ENCODE assay signal across 21 cellular contexts in genomic region chr7:2003451-2003930, GRCh38.
DNase-seq lines count a peak whose midpoint lies in the region; ATAC-seq and TF ChIP-seq lines count a peak whose summit lies in the region.
"Had no signal": no experiment of that assay in that cellular context is flagged by ENCODE, and none has a peak within 500 bp of the region (broad histone marks: within the 10 kb centered on the region; RNA-seq: fewer than 3 reads in every experiment).

No MANE protein-coding gene starts in this region.

- peaks cover 100% of the 10 kb centered on the region for H4K20me1 ChIP-seq in BLaER1

- peaks cover 26% of the 10 kb centered on the region for H3K36me3 ChIP-seq in BLaER1
- H3K36me3 ChIP-seq in Peyer's patch = no peaks in the 10 kb centered on the region

- H3K27me3 ChIP-seq in BLaER1 (no peaks in the 10 kb centered on the region), Peyer's patch (no peaks in the 10 kb centered on the region)
- H3K27me3 ChIP-seq: neutrophil had no signal

- DNase-seq in Peyer's patch (peak in 2 of 3 donors; percentile 26 to 42), islet precursor cell (peak; percentile 52), posterior vena cava (ENCODE audit: low spot score) (peak; percentile 67), RPMI8226 (no peak), NCI-H1417 (lab: John Stamatoyannopoulos, UW) (no peak), NCI-H1417 treated with DMSO at 0.1 percent for 48 hours (lab: John Stamatoyannopoulos, UW) (no peak)
- DNase-seq: activated CD4-positive, alpha-beta T cell treated with anti-CD3 and anti-CD28 coated beads for 36 hours; CD4-positive, CD25-positive, alpha-beta regulatory T cell; cerebellar nuclear complex; H7; immature natural killer cell; MM.1S; NCI-H187; NCI-H69; SHP77; stimulated activated CD4-positive, alpha-beta T cell treated with anti-CD3 and anti-CD28 coated beads, Interleukin-15, amount 100 ng/mL, for 24 hours had no signal

- TF ChIP-seq POLR2A in Peyer's patch (IDR thresholded peaks at IDR 0.05) = no peak

- no peak for ATAC-seq in HG02840 (IDR thresholded peaks at IDR 0.05; ENCODE audit: low FRiP score, unreplicated experiment)
- ATAC-seq: activated CD4-positive, alpha-beta T cell treated with anti-CD3 and anti-CD28 coated beads for 36 hours had no signal

- H3K4me2 ChIP-seq in BLaER1 = peak overlapping the region; percentile 91

- no peak for TF ChIP-seq CTCF in Peyer's patch (IDR thresholded peaks at IDR 0.05)

- H3K9me3 ChIP-seq in BLaER1 (no peaks in the 10 kb centered on the region), Peyer's patch (no peaks in the 10 kb centered on the region)
- H3K9me3 ChIP-seq: neutrophil had no signal

- intact Hi-C loops in posterior vena cava (cut with DNase I) = loop anchor here in 1 of 2 donors (2.0 kb wide), 1 partner anchor 39 kb away; no protein-coding TSS in a partner anchor

- H3K9ac ChIP-seq in BLaER1 = 0 out of 2 replicates have a peak overlapping the region, but pooled peaks have one; percentile 34

- H3K4me3 ChIP-seq in BLaER1 (no peak overlapping the region; the same call in 1 of the 2 replicates), Peyer's patch (no peak overlapping the region)
- H3K4me3 ChIP-seq: lung had no signal

- H3K27ac ChIP-seq in BLaER1 (peak overlapping the region; percentile 64), Peyer's patch (no peak overlapping the region)
- H3K27ac ChIP-seq: epithelial cell of prostate, neutrophil had no signal

- H3K4me1 ChIP-seq in BLaER1 (peaks cover 100% of the 10 kb centered on the region), Peyer's patch (no peaks in the 10 kb centered on the region)

Comparison
In these comparisons a context has a peak if more than half of its experiments do, and no peak if none do; other contexts are left out.
1. DNase-seq: peak in Peyer's patch (2 of 3), islet precursor cell (single experiment) and posterior vena cava (single experiment); none in RPMI8226 (single experiment), NCI-H1417 (0 of 3) and NCI-H1417 treated with DMSO at 0.1 percent for 48 hours (single experiment).